1 cellular context compared by ENCODE assay signal in the genomic region with DNA sequence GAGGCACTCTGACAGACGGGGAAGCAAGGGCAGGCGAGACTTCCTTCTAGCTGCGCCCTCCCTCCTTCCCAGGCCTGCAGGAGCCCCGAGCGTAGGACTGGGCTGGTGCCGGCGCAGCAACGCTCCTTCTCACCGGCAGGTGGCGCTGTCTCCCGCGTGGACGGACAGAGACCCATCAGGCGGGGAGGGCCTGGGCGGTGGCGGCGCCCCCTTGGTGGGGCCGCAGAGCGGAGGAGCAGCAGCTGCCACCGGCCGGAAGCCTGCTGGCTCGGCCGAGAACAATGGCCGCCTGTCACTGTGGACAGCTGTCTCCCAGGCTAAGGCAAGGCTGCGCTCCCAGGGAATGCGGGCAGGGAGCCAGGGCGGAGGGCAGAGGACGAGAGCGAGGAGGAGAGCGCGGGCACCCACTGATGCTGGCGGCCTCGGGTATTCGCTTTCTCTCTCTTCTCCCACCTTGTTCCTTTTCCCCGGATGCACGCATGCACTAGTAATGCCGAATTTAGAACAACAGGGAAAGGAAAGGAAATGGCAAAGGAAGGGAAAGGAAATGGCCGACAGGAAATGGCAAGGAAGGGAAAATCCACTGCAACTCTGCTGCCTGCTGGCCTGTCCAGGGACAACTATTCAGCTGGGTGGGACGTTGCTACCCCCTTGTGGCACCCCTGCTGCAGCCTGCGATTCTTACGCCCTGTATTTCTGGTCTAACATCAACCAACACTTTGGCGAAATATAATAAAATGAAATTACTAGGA.
TF ChIP-seq lines count a peak whose summit lies in the region.

No MANE protein-coding gene starts in this region.

TF ChIP-seq in HepG2, 621 proteins besides CTCF, POLR2A, EP300 and RAD21 (continued from another document and continues in another):
- TF ChIP-seq, protein P1, sequence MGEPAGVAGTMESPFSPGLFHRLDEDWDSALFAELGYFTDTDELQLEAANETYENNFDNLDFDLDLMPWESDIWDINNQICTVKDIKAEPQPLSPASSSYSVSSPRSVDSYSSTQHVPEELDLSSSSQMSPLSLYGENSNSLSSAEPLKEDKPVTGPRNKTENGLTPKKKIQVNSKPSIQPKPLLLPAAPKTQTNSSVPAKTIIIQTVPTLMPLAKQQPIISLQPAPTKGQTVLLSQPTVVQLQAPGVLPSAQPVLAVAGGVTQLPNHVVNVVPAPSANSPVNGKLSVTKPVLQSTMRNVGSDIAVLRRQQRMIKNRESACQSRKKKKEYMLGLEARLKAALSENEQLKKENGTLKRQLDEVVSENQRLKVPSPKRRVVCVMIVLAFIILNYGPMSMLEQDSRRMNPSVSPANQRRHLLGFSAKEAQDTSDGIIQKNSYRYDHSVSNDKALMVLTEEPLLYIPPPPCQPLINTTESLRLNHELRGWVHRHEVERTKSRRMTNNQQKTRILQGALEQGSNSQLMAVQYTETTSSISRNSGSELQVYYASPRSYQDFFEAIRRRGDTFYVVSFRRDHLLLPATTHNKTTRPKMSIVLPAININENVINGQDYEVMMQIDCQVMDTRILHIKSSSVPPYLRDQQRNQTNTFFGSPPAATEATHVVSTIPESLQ (CRISPR knock-in tag; conservative IDR thresholded peaks at IDR 0.05), result no peak
- 0 out of 2 replicates have a peak, but pooled peaks have one; percentile 46 for TF ChIP-seq RFXANK (CRISPR knock-in tag; IDR thresholded peaks at IDR 0.05)
- peak; percentile 62; the same call in 1 of the 2 replicates for TF ChIP-seq POLR2G (IDR thresholded peaks at IDR 0.05; ENCODE audit: low read depth, low read length)
- TF ChIP-seq ZNF101 (CRISPR knock-in tag; IDR thresholded peaks at IDR 0.05; ENCODE audit: borderline replicate concordance, low read depth), result no peak
- TF ChIP-seq ZBTB21 (CRISPR knock-in tag; IDR thresholded peaks at IDR 0.05), result no peak
- peak; percentile 97 for TF ChIP-seq XRCC5 (optimal IDR thresholded peaks at IDR 0.05; ENCODE audit: low read length)
- TF ChIP-seq ZNF772 (CRISPR knock-in tag; IDR thresholded peaks at IDR 0.05), result peak; percentile 78; the same call in 1 of the 2 replicates
- TF ChIP-seq, protein P2, sequence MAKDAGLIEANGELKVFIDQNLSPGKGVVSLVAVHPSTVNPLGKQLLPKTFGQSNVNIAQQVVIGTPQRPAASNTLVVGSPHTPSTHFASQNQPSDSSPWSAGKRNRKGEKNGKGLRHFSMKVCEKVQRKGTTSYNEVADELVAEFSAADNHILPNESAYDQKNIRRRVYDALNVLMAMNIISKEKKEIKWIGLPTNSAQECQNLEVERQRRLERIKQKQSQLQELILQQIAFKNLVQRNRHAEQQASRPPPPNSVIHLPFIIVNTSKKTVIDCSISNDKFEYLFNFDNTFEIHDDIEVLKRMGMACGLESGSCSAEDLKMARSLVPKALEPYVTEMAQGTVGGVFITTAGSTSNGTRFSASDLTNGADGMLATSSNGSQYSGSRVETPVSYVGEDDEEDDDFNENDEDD (CRISPR knock-in tag; IDR thresholded peaks at IDR 0.05; ENCODE audit: borderline replicate concordance), result peak; percentile 79; the same call in 1 of the 2 replicates
- TF ChIP-seq MEIS1 (CRISPR knock-in tag; IDR thresholded peaks at IDR 0.05; ENCODE audit: borderline replicate concordance), result peak; percentile 80; the same call in 1 of the 2 replicates
- peak; percentile 84 for TF ChIP-seq DMAP1 (CRISPR knock-in tag; IDR thresholded peaks at IDR 0.05)
- TF ChIP-seq ZSCAN25 (CRISPR knock-in tag; IDR thresholded peaks at IDR 0.05), result peak; percentile 87; the same call in 1 of the 2 replicates
- TF ChIP-seq, protein P3, sequence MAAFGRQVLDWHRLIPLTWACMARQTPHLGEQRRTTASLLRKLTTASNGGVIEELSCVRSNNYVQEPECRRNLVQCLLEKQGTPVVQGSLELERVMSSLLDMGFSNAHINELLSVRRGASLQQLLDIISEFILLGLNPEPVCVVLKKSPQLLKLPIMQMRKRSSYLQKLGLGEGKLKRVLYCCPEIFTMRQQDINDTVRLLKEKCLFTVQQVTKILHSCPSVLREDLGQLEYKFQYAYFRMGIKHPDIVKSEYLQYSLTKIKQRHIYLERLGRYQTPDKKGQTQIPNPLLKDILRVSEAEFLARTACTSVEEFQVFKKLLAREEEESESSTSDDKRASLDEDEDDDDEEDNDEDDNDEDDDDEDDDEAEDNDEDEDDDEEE (CRISPR knock-in tag; IDR thresholded peaks at IDR 0.05), result peak; percentile 95
- TF ChIP-seq ZNF766 (CRISPR knock-in tag; IDR thresholded peaks at IDR 0.05; ENCODE audit: borderline replicate concordance), result no peak
- TF ChIP-seq SETDB1 (CRISPR knock-in tag; IDR thresholded peaks at IDR 0.05; ENCODE audit: borderline replicate concordance), result no peak
- TF ChIP-seq SNAI1 (CRISPR knock-in tag; IDR thresholded peaks at IDR 0.05; ENCODE audit: borderline replicate concordance), result peak; percentile 54; the same call in 1 of the 2 replicates
- peak; percentile 54 for TF ChIP-seq ZNF883 (CRISPR knock-in tag; IDR thresholded peaks at IDR 0.05; ENCODE audit: not compliant biosample characterization)
- TF ChIP-seq SRF (IDR thresholded peaks at IDR 0.05; ENCODE audit: low read depth, low read length), result no peak
- peak; percentile 92; the same call in 1 of the 2 replicates for TF ChIP-seq ZBTB7A (CRISPR knock-in tag; IDR thresholded peaks at IDR 0.05)
- no peak for TF ChIP-seq NR2F2 (IDR thresholded peaks at IDR 0.05; ENCODE audit: borderline replicate concordance, low read depth)
- TF ChIP-seq, protein P4, sequence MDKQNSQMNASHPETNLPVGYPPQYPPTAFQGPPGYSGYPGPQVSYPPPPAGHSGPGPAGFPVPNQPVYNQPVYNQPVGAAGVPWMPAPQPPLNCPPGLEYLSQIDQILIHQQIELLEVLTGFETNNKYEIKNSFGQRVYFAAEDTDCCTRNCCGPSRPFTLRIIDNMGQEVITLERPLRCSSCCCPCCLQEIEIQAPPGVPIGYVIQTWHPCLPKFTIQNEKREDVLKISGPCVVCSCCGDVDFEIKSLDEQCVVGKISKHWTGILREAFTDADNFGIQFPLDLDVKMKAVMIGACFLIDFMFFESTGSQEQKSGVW (CRISPR knock-in tag; IDR thresholded peaks at IDR 0.05; ENCODE audit: borderline replicate concordance), result no peak
- TF ChIP-seq HIVEP1 (CRISPR knock-in tag; IDR thresholded peaks at IDR 0.05), result no peak
- TF ChIP-seq POGZ (CRISPR knock-in tag; IDR thresholded peaks at IDR 0.05), result peak; percentile 90
- no peak; the same call in 1 of the 2 replicates for TF ChIP-seq GFI1 (CRISPR knock-in tag; IDR thresholded peaks at IDR 0.05; ENCODE audit: borderline replicate concordance)
- TF ChIP-seq, protein P5, sequence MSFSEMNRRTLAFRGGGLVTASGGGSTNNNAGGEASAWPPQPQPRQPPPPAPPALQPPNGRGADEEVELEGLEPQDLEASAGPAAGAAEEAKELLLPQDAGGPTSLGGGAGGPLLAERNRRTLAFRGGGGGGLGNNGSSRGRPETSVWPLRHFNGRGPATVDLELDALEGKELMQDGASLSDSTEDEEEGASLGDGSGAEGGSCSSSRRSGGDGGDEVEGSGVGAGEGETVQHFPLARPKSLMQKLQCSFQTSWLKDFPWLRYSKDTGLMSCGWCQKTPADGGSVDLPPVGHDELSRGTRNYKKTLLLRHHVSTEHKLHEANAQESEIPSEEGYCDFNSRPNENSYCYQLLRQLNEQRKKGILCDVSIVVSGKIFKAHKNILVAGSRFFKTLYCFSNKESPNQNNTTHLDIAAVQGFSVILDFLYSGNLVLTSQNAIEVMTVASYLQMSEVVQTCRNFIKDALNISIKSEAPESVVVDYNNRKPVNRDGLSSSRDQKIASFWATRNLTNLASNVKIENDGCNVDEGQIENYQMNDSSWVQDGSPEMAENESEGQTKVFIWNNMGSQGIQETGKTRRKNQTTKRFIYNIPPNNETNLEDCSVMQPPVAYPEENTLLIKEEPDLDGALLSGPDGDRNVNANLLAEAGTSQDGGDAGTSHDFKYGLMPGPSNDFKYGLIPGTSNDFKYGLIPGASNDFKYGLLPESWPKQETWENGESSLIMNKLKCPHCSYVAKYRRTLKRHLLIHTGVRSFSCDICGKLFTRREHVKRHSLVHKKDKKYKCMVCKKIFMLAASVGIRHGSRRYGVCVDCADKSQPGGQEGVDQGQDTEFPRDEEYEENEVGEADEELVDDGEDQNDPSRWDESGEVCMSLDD (CRISPR knock-in tag; IDR thresholded peaks at IDR 0.05; ENCODE audit: borderline replicate concordance), result no peak
- TF ChIP-seq, protein P6, sequence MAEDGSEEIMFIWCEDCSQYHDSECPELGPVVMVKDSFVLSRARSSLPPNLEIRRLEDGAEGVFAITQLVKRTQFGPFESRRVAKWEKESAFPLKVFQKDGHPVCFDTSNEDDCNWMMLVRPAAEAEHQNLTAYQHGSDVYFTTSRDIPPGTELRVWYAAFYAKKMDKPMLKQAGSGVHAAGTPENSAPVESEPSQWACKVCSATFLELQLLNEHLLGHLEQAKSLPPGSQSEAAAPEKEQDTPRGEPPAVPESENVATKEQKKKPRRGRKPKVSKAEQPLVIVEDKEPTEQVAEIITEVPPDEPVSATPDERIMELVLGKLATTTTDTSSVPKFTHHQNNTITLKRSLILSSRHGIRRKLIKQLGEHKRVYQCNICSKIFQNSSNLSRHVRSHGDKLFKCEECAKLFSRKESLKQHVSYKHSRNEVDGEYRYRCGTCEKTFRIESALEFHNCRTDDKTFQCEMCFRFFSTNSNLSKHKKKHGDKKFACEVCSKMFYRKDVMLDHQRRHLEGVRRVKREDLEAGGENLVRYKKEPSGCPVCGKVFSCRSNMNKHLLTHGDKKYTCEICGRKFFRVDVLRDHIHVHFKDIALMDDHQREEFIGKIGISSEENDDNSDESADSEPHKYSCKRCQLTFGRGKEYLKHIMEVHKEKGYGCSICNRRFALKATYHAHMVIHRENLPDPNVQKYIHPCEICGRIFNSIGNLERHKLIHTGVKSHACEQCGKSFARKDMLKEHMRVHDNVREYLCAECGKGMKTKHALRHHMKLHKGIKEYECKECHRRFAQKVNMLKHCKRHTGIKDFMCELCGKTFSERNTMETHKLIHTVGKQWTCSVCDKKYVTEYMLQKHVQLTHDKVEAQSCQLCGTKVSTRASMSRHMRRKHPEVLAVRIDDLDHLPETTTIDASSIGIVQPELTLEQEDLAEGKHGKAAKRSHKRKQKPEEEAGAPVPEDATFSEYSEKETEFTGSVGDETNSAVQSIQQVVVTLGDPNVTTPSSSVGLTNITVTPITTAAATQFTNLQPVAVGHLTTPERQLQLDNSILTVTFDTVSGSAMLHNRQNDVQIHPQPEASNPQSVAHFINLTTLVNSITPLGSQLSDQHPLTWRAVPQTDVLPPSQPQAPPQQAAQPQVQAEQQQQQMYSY (CRISPR knock-in tag; IDR thresholded peaks at IDR 0.05), result no peak
- TF ChIP-seq, protein P7, sequence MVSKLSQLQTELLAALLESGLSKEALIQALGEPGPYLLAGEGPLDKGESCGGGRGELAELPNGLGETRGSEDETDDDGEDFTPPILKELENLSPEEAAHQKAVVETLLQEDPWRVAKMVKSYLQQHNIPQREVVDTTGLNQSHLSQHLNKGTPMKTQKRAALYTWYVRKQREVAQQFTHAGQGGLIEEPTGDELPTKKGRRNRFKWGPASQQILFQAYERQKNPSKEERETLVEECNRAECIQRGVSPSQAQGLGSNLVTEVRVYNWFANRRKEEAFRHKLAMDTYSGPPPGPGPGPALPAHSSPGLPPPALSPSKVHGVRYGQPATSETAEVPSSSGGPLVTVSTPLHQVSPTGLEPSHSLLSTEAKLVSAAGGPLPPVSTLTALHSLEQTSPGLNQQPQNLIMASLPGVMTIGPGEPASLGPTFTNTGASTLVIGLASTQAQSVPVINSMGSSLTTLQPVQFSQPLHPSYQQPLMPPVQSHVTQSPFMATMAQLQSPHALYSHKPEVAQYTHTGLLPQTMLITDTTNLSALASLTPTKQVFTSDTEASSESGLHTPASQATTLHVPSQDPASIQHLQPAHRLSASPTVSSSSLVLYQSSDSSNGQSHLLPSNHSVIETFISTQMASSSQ (IDR thresholded peaks at IDR 0.05; ENCODE audit: low read depth), result no peak
- TF ChIP-seq, protein P7 (CRISPR knock-in tag; IDR thresholded peaks at IDR 0.05; ENCODE audit: borderline replicate concordance), result no peak; the same call in 1 of the 2 replicates
- no peak for TF ChIP-seq ZNF747 (CRISPR knock-in tag; IDR thresholded peaks at IDR 0.05; ENCODE audit: borderline replicate concordance)
- TF ChIP-seq ZNF569 (CRISPR knock-in tag; IDR thresholded peaks at IDR 0.05; ENCODE audit: borderline replicate concordance), result no peak
- TF ChIP-seq ZNF207 (IDR thresholded peaks at IDR 0.05; ENCODE audit: borderline replicate concordance), result no peak
